15 cellular contexts compared by ENCODE assay signal in the genomic region with DNA sequence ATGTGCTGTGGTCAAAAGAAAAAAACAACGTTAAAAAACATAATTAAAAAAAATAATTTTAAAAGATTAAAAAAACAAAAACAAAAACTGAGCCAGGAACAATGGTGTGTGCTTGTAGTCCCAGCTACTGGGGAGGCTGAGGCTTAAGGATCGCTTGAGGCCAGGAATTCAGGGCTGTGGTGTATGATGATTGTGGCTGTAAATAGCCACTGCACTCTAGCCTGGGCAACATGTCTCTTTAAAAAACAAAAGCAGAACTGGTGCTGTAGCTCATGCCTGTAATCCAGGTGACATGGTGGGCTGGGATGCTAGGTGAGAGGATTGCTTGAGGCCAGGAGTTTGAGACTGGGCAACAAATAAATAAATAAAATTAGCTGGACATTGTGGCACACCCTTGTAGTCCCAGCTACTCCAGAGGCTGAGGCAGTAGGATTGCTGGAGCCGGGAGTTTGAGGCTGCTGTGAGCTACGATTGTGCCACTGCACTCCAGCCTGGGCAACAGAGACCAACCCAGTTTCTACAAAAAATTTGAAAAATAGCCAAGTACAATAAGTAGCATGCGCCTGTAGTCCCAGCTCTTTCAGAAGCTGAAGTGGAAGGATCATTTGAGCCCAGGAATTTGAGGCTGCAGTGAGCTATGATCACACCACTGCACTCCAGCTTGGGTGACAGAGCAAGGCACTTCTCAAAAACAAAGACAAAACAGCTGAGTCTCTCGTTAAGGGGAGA. TPM values are rescaled to one million over a fixed set of nuclear protein-coding genes. Genes with fewer than 3 reads are reported as not detected.
DNase-seq lines count a peak whose midpoint lies in the region; ATAC-seq and TF ChIP-seq lines count a peak whose summit lies in the region.
"Had no signal": no experiment of that assay in that cellular context is flagged by ENCODE, and none has a peak within 500 bp of the region (broad histone marks: within the 10 kb centered on the region; RNA-seq: fewer than 3 reads in every experiment).

No MANE protein-coding gene starts in this region.

- H3K27me3 ChIP-seq in heart left ventricle, result no peaks in the 10 kb centered on the region
- H3K27me3 ChIP-seq: spleen had no signal

- H3K4me1 Mint-ChIP-seq in WTC11 (no peaks in the 10 kb centered on the region), progenitor cell of endocrine pancreas (ENCODE audit: low read depth) (no peaks in the 10 kb centered on the region)

- POLR2A ChIA-PET in WTC11 (lab: Charles Lee), result no interaction called here

- no peak overlapping the region for H3K4me3 ChIP-seq in heart left ventricle
- H3K4me3 ChIP-seq: HAP-1, spleen had no signal

- peak; percentile 43 for DNase-seq in ELF-1 (ENCODE audit: low read depth, low spot score)
- DNase-seq in WTC11 (ENCODE audit: low spot score), result no peak
- DNase-seq in heart left ventricle, result no peak
- DNase-seq in progenitor cell of endocrine pancreas (ENCODE audit: low spot score, unreplicated experiment), result no peak
- no peak for DNase-seq in AML-193 (lab: John Stamatoyannopoulos, UW)
- no peak for DNase-seq in NCI-H82 treated with DMSO at 0.1 percent for 48 hours (lab: John Stamatoyannopoulos, UW; ENCODE audit: unreplicated experiment)
- DNase-seq in ureter (ENCODE audit: low spot score), result no peak
- DNase-seq: activated naive CD4-positive, alpha-beta T cell treated with anti-CD3 and anti-CD28 coated beads, Interleukin-2, amount 50 U/mL, for 16 hours; DND-41; NCI-H1105; spleen had no signal

- H3K27ac Mint-ChIP-seq in WTC11 (peak overlapping the region; percentile 8; the same call in 1 of the 2 replicates), progenitor cell of endocrine pancreas (peak overlapping the region; percentile 82)

- peak overlapping the region in 7 of 12 donors; percentile 7 to 44 (median 28) for H3K27ac ChIP-seq in heart left ventricle

- no peaks in the 10 kb centered on the region for H3K9me3 Mint-ChIP-seq in WTC11
- H3K9me3 Mint-ChIP-seq in progenitor cell of endocrine pancreas (ENCODE audit: low read depth), result no peaks in the 10 kb centered on the region
- H3K9me3 Mint-ChIP-seq: stimulated activated memory B cell treated with anti-CD40 and anti-IgM and Interleukin-4, amounts not matched to agents 10 μg/mL and 1 μg/mL and 100 μg/mL, for 72 hours had no signal

- no peak for TF ChIP-seq POLR2A in heart left ventricle (IDR thresholded peaks at IDR 0.05)

- H3K4me1 ChIP-seq in heart left ventricle, result peaks cover 0 to 40% (median 17%) of the 10 kb centered on the region in 12 donors
- H3K4me1 ChIP-seq: HAP-1 had no signal

- CTCF ChIA-PET in WTC11 (lab: Charles Lee), result interaction anchor here (1.4 kb wide), 1 partner anchor 35 kb away, joined by 9 read pairs; no protein-coding TSS in a partner anchor

- no peak for TF ChIP-seq CTCF in WTC11 (IDR thresholded peaks at IDR 0.05)
- no peak for TF ChIP-seq CTCF in heart left ventricle (IDR thresholded peaks at IDR 0.05)
- no peak for TF ChIP-seq CTCF in progenitor cell of endocrine pancreas (IDR thresholded peaks at IDR 0.05; ENCODE audit: unreplicated experiment)

- WGBS in heart left ventricle, 4 donors, result 54 to 64% (median 56%) methylated on average over 6 of the region's 6 CpGs

- H3K36me3 Mint-ChIP-seq in WTC11 (no peaks in the 10 kb centered on the region), progenitor cell of endocrine pancreas (ENCODE audit: insufficient read depth) (peaks cover 6% of the 10 kb centered on the region)

- H3K4me3 Mint-ChIP-seq in WTC11 (no peak overlapping the region), progenitor cell of endocrine pancreas (ENCODE audit: low read depth) (no peak overlapping the region)
- H3K4me3 Mint-ChIP-seq: stimulated activated memory B cell treated with anti-CD40 and anti-IgM and Interleukin-4, amounts not matched to agents 10 μg/mL and 1 μg/mL and 100 μg/mL, for 72 hours had no signal

- no peak for ATAC-seq in WTC11
- ATAC-seq in heart left ventricle, result peak; percentile 56 to 69 (median 60)
- no peak for ATAC-seq in GM21423 (IDR thresholded peaks at IDR 0.05; ENCODE audit: unreplicated experiment)
- ATAC-seq: Panc1; stimulated activated memory B cell treated with anti-CD40 and anti-IgM and Interleukin-4, amounts not matched to agents 10 μg/mL and 1 μg/mL and 100 μg/mL, for 72 hours had no signal

- intact Hi-C loops in heart left ventricle (cut with DNase I), result no loop called here

- H3K36me3 ChIP-seq in heart left ventricle, result peaks cover 0 to 16% (median 9%) of the 10 kb centered on the region in 9 donors
- H3K36me3 ChIP-seq: HAP-1 had no signal

- H3K9me3 ChIP-seq in heart left ventricle, result no peaks in the 10 kb centered on the region
- H3K9me3 ChIP-seq: HAP-1, spleen had no signal

- H3K27me3 Mint-ChIP-seq in WTC11 (ENCODE audit: low read depth) (no peaks in the 10 kb centered on the region), progenitor cell of endocrine pancreas (no peaks in the 10 kb centered on the region)
- H3K27me3 Mint-ChIP-seq: stimulated activated memory B cell treated with anti-CD40 and anti-IgM and Interleukin-4, amounts not matched to agents 10 μg/mL and 1 μg/mL and 100 μg/mL, for 72 hours had no signal

TF ChIP-seq in WTC11, 78 proteins besides CTCF, POLR2A, EP300 and RAD21:
- no peak for TF ChIP-seq ZBTB21 (CRISPR knock-in tag; IDR thresholded peaks at IDR 0.05; ENCODE audit: borderline replicate concordance)
- no peak for TF ChIP-seq NR3C1 (CRISPR knock-in tag; conservative IDR thresholded peaks at IDR 0.05; ENCODE audit: low read depth)
- no peak for TF ChIP-seq GRHL2 (CRISPR knock-in tag; IDR thresholded peaks at IDR 0.05; ENCODE audit: insufficient replicate concordance, severe bottlenecking)
- TF ChIP-seq, protein P1, sequence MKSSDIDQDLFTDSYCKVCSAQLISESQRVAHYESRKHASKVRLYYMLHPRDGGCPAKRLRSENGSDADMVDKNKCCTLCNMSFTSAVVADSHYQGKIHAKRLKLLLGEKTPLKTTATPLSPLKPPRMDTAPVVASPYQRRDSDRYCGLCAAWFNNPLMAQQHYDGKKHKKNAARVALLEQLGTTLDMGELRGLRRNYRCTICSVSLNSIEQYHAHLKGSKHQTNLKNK (CRISPR knock-in tag; IDR thresholded peaks at IDR 0.05), result no peak
- no peak for TF ChIP-seq RELA (CRISPR knock-in tag; IDR thresholded peaks at IDR 0.05; ENCODE audit: borderline replicate concordance)
- TF ChIP-seq IRF2 (CRISPR knock-in tag; IDR thresholded peaks at IDR 0.05; ENCODE audit: borderline replicate concordance, low read depth), result no peak
- no peak for TF ChIP-seq ZNF121 (CRISPR knock-in tag; IDR thresholded peaks at IDR 0.05)
- TF ChIP-seq, protein P2, sequence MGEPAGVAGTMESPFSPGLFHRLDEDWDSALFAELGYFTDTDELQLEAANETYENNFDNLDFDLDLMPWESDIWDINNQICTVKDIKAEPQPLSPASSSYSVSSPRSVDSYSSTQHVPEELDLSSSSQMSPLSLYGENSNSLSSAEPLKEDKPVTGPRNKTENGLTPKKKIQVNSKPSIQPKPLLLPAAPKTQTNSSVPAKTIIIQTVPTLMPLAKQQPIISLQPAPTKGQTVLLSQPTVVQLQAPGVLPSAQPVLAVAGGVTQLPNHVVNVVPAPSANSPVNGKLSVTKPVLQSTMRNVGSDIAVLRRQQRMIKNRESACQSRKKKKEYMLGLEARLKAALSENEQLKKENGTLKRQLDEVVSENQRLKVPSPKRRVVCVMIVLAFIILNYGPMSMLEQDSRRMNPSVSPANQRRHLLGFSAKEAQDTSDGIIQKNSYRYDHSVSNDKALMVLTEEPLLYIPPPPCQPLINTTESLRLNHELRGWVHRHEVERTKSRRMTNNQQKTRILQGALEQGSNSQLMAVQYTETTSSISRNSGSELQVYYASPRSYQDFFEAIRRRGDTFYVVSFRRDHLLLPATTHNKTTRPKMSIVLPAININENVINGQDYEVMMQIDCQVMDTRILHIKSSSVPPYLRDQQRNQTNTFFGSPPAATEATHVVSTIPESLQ (CRISPR knock-in tag; IDR thresholded peaks at IDR 0.05), result no peak
- TF ChIP-seq, protein P3, sequence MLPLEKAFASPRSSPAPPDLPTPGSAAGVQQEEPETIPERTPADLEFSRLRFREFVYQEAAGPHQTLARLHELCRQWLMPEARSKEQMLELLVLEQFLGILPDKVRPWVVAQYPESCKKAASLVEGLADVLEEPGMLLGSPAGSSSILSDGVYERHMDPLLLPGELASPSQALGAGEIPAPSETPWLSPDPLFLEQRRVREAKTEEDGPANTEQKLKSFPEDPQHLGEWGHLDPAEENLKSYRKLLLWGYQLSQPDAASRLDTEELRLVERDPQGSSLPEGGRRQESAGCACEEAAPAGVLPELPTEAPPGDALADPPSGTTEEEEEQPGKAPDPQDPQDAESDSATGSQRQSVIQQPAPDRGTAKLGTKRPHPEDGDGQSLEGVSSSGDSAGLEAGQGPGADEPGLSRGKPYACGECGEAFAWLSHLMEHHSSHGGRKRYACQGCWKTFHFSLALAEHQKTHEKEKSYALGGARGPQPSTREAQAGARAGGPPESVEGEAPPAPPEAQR (CRISPR knock-in tag; IDR thresholded peaks at IDR 0.05), result no peak
- TF ChIP-seq FOXK1 (CRISPR knock-in tag; IDR thresholded peaks at IDR 0.05), result no peak
- TF ChIP-seq NFATC4 (CRISPR knock-in tag; IDR thresholded peaks at IDR 0.05), result no peak
- TF ChIP-seq TEAD4 (CRISPR knock-in tag; IDR thresholded peaks at IDR 0.05), result no peak
- TF ChIP-seq TEAD1 (CRISPR knock-in tag; IDR thresholded peaks at IDR 0.05), result no peak
- TF ChIP-seq, protein P4, sequence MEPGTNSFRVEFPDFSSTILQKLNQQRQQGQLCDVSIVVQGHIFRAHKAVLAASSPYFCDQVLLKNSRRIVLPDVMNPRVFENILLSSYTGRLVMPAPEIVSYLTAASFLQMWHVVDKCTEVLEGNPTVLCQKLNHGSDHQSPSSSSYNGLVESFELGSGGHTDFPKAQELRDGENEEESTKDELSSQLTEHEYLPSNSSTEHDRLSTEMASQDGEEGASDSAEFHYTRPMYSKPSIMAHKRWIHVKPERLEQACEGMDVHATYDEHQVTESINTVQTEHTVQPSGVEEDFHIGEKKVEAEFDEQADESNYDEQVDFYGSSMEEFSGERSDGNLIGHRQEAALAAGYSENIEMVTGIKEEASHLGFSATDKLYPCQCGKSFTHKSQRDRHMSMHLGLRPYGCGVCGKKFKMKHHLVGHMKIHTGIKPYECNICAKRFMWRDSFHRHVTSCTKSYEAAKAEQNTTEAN (CRISPR knock-in tag; IDR thresholded peaks at IDR 0.05), result no peak
TF ChIP-seq in WTC11: peak in this region for 0.

RNA-seq across cellular contexts. Expression of a gene that starts 43.6 kb away (rescaled TPM):
- total RNA-seq in WTC11 (2021) (32.5 to 34.6 TPM (median 33.3 TPM) in 3 replicates), heart left ventricle (10 to 100 TPM; 20.6 to 35.1 (median 28.8) TPM), progenitor cell of endocrine pancreas (48.7 and 51.8 TPM in 2 replicates), ureter (44.0 TPM)
- polyA plus RNA-seq in heart left ventricle, result 10 to 100 TPM in 1 of 2 donors, 1 to 10 TPM in 1; 5.9 to 12.1 TPM

Comparison
In these comparisons a context has a peak if more than half of its experiments do, and no peak if none do; other contexts are left out.
1. ATAC-seq: peak in heart left ventricle (4 of 4); none in WTC11 (single experiment) and GM21423 (single experiment).